1 cellular context compared by ENCODE assay signal in genomic region chr17:39687546-39688474, GRCh38.
TF ChIP-seq lines count a peak whose summit lies in the region.

TSS of gene PGAP3 (minus strand) at chr17:39688057. CDS start at chr17:39688014, 43 bp downstream.

TF ChIP-seq in K562, 482 proteins besides CTCF, POLR2A, EP300 and RAD21 (continued from another document and continues in another):
- TF ChIP-seq SRSF3 (IDR thresholded peaks at IDR 0.05; ENCODE audit: insufficient read depth, low read length): no peak
- no peak for TF ChIP-seq ZBTB2 (IDR thresholded peaks at IDR 0.05)
- no peak for TF ChIP-seq RCOR1 (IDR thresholded peaks at IDR 0.05; ENCODE audit: borderline replicate concordance in 1 of 2, low read depth in 2 of 2, low read length in 2 of 2)
- no peak for TF ChIP-seq FOXO4 (CRISPR knock-in tag; IDR thresholded peaks at IDR 0.05)
- no peak for TF ChIP-seq CC2D1A (IDR thresholded peaks at IDR 0.05)
- TF ChIP-seq PBX2 (CRISPR knock-in tag; IDR thresholded peaks at IDR 0.05; ENCODE audit: low read depth): no peak
- TF ChIP-seq PBX2 (tag; conservative IDR thresholded peaks at IDR 0.05; ENCODE audit: low read depth): no peak
- TF ChIP-seq CBFA2T3 (IDR thresholded peaks at IDR 0.05): no peak
- no peak for TF ChIP-seq SIRT6 (IDR thresholded peaks at IDR 0.05; ENCODE audit: low read depth, low read length)
- TF ChIP-seq SMAD4 (CRISPR knock-in tag; conservative IDR thresholded peaks at IDR 0.05): peak; percentile 59
- TF ChIP-seq SRSF9 (IDR thresholded peaks at IDR 0.05; ENCODE audit: borderline replicate concordance, low read depth, low read length): no peak
- peak; percentile 90 for TF ChIP-seq RBFOX2 (IDR thresholded peaks at IDR 0.05; ENCODE audit: low read depth, low read length)
- no peak for TF ChIP-seq RAD51 (IDR thresholded peaks at IDR 0.05; ENCODE audit: borderline replicate concordance, low read depth)
- peak in 1 of 2 experiments; percentile 17 for TF ChIP-seq AFF1 (IDR thresholded peaks at IDR 0.05; ENCODE audit: low read depth in 1 of 2, partially characterized antibody in 2 of 2)
- TF ChIP-seq NCOA6 (IDR thresholded peaks at IDR 0.05): no peak
- TF ChIP-seq TAF1 (IDR thresholded peaks at IDR 0.05; ENCODE audit: control insufficient read depth, extremely low read depth, insufficient read depth, low read length, severe bottlenecking): peak; percentile 89
- peak; percentile 98 for TF ChIP-seq ZBTB40 (IDR thresholded peaks at IDR 0.05)
- TF ChIP-seq ZBTB40 (CRISPR knock-in tag; IDR thresholded peaks at IDR 0.05): no peak
- no peak for TF ChIP-seq BMI1 (IDR thresholded peaks at IDR 0.05; ENCODE audit: low read length)
- TF ChIP-seq ZC3H4 (CRISPR knock-in tag; IDR thresholded peaks at IDR 0.05; ENCODE audit: borderline replicate concordance): no peak
- TF ChIP-seq BRCA1 (IDR thresholded peaks at IDR 0.05): no peak
- no peak for TF ChIP-seq BRCA1 (CRISPR knock-in tag; IDR thresholded peaks at IDR 0.05)
- no peak for TF ChIP-seq GABPB2 (CRISPR knock-in tag; conservative IDR thresholded peaks at IDR 0.05)
- no peak for TF ChIP-seq HBP1 (CRISPR knock-in tag; IDR thresholded peaks at IDR 0.05)
- no peak for TF ChIP-seq CEBPB (tag; IDR thresholded peaks at IDR 0.05)
- TF ChIP-seq ZNF398 (CRISPR knock-in tag; IDR thresholded peaks at IDR 0.05): no peak
- TF ChIP-seq ZNF133 (CRISPR knock-in tag; IDR thresholded peaks at IDR 0.05): peak; percentile 57; the same call in 1 of the 2 replicates
- TF ChIP-seq ZBTB26 (CRISPR knock-in tag; IDR thresholded peaks at IDR 0.05): no peak
- TF ChIP-seq MTF1 (CRISPR knock-in tag; IDR thresholded peaks at IDR 0.05; ENCODE audit: borderline replicate concordance): no peak
- TF ChIP-seq CXXC5 (CRISPR knock-in tag; IDR thresholded peaks at IDR 0.05): peak; percentile 62
